In genomic region chrX:77892887-77893286, GRCh38 we compare ENCODE assay signal across 14 cellular contexts. TPM values are rescaled to one million over a fixed set of nuclear protein-coding genes. Genes with fewer than 3 reads are reported as not detected.
A peak's percentile ranks its signal among the peaks of the same experiment; 100 is the strongest.
DNase-seq lines count a peak whose midpoint lies in the region; ATAC-seq and TF ChIP-seq lines count a peak whose summit lies in the region.
"Had no signal": no experiment of that assay in that cellular context is flagged by ENCODE, and none has a peak within 500 bp of the region (broad histone marks: within the 10 kb centered on the region; RNA-seq: fewer than 3 reads in every experiment).

No MANE protein-coding gene starts in this region.

- H3K9me2 ChIP-seq in OCI-LY7 (ENCODE audit: insufficient read depth, low read length) = no peaks in the 10 kb centered on the region

- peaks cover 13% of the 10 kb centered on the region for H3K36me3 Mint-ChIP-seq in effector memory CD8-positive, alpha-beta T cell (ENCODE audit: insufficient read depth)
- no peaks in the 10 kb centered on the region for H3K36me3 Mint-ChIP-seq in type B pancreatic cell

- H3K27ac ChIP-seq in left ventricle myocardium inferior (replicated peaks) = no peak overlapping the region
- H3K27ac ChIP-seq in OCI-LY7 (ENCODE audit: low read depth, low read length, poor library complexity, severe bottlenecking) = no peak overlapping the region
- H3K27ac ChIP-seq: adrenal gland, suprapubic skin had no signal

- no peaks in the 10 kb centered on the region for H3K27me3 Mint-ChIP-seq in effector memory CD8-positive, alpha-beta T cell
- H3K27me3 Mint-ChIP-seq in type B pancreatic cell = no peaks in the 10 kb centered on the region

- no peak for ATAC-seq in effector memory CD8-positive, alpha-beta T cell (replicated peaks)
- no peak for ATAC-seq in HG03439 (IDR thresholded peaks at IDR 0.05; ENCODE audit: unreplicated experiment)
- no peak for ATAC-seq in HG03025 (IDR thresholded peaks at IDR 0.05; ENCODE audit: low FRiP score, unreplicated experiment)

- H3K27me3 ChIP-seq in left ventricle myocardium inferior (ENCODE audit: low read depth) = no peaks in the 10 kb centered on the region
- H3K27me3 ChIP-seq: adrenal gland, suprapubic skin had no signal

- H3K4me3 ChIP-seq in left ventricle myocardium inferior (peak overlapping the region; percentile 78), OCI-LY7 (ENCODE audit: low read depth, low read length, poor library complexity, severe bottlenecking) (no peak overlapping the region)
- H3K4me3 ChIP-seq: adrenal gland had no signal

- no peak overlapping the region for H2AFZ ChIP-seq in OCI-LY7 (ENCODE audit: low read length)

- POLR2A ChIA-PET in OCI-LY7 (lab: Charles Lee) = no interaction called here

- H3K27ac Mint-ChIP-seq in effector memory CD8-positive, alpha-beta T cell = peak overlapping the region; percentile 42 to 67
- no peak overlapping the region for H3K27ac Mint-ChIP-seq in type B pancreatic cell
- H3K27ac Mint-ChIP-seq: mesothelial cell of epicardium had no signal

- DNase-seq in left ventricle myocardium inferior (no peak), cardiac septum (ENCODE audit: low spot score) (no peak), OCI-LY7 (ENCODE audit: low spot score) (no peak), type B pancreatic cell (ENCODE audit: extremely low spot score, unreplicated experiment) (no peak), mucosa of gallbladder (ENCODE audit: low spot score) (no peak)
- no peak for DNase-seq in effector memory CD8-positive, alpha-beta T cell
- DNase-seq: activated CD4-positive, alpha-beta T cell treated with anti-CD3 and anti-CD28 coated beads, Interleukin-2, amount 50 U/mL, for 4 hours; adrenal gland; NCI-H187; NCI-H524 had no signal

- CTCF ChIA-PET in OCI-LY7 (lab: Charles Lee; ENCODE audit: unreplicated experiment) = no interaction called here

- peaks cover 58% of the 10 kb centered on the region for H3K79me2 ChIP-seq in OCI-LY7 (ENCODE audit: insufficient read depth, low read depth, low read length)

- H3K4me1 Mint-ChIP-seq in effector memory CD8-positive, alpha-beta T cell (ENCODE audit: low read depth in 2 of 2) = peaks cover 11 to 25% of the 10 kb centered on the region in 2 donors
- H3K4me1 Mint-ChIP-seq in type B pancreatic cell (ENCODE audit: unreplicated experiment) = no peaks in the 10 kb centered on the region

- H3K36me3 ChIP-seq in left ventricle myocardium inferior (no peaks in the 10 kb centered on the region), OCI-LY7 (ENCODE audit: insufficient read depth, low read length) (peaks cover 7% of the 10 kb centered on the region)
- H3K36me3 ChIP-seq: adrenal gland, suprapubic skin had no signal

- peak overlapping the region; percentile 67; the same call in 1 of the 2 replicates for H3K4me2 ChIP-seq in OCI-LY7 (ENCODE audit: low read length)

- intact Hi-C loops in left ventricle myocardium inferior (cut with micrococcal nuclease) = no loop called here
- intact Hi-C loops in cardiac septum (cut with DNase I) = no loop called here
- intact Hi-C loops in OCI-LY7 (cut with micrococcal nuclease; ENCODE audit: unreplicated experiment) = loop anchor here (10.0 kb wide), 2 partner anchors 108 to 1748 kb away; partner anchors contain the start of gene ATRX

- H3K4me3 Mint-ChIP-seq in effector memory CD8-positive, alpha-beta T cell = peak overlapping the region; percentile 58 to 96
- H3K4me3 Mint-ChIP-seq in type B pancreatic cell = peak overlapping the region; percentile 61
- H3K4me3 Mint-ChIP-seq: mesothelial cell of epicardium had no signal

- no peaks in the 10 kb centered on the region for H4K20me1 ChIP-seq in OCI-LY7 (ENCODE audit: insufficient read depth, low read length)

- TF ChIP-seq CTCF in left ventricle myocardium inferior (IDR thresholded peaks at IDR 0.05; ENCODE audit: borderline replicate concordance) (no peak), OCI-LY7 (conservative IDR thresholded peaks at IDR 0.05; ENCODE audit: low read length) (no peak), type B pancreatic cell (conservative IDR thresholded peaks at IDR 0.05) (no peak)

- H3K9me3 ChIP-seq in left ventricle myocardium inferior (replicated peaks) = no peaks in the 10 kb centered on the region
- H3K9me3 ChIP-seq in OCI-LY7 (ENCODE audit: low read length) = no peaks in the 10 kb centered on the region
- H3K9me3 ChIP-seq: adrenal gland, suprapubic skin had no signal

- BruUV-seq in OCI-LY7 (replicated peaks; lab: Mats Ljungman, UMichigan) = no TSS peak

- H3K4me1 ChIP-seq in left ventricle myocardium inferior (peaks cover 24% of the 10 kb centered on the region), OCI-LY7 (ENCODE audit: insufficient read depth, low read length, poor library complexity, severe bottlenecking) (peaks cover 9% of the 10 kb centered on the region)

- no peaks in the 10 kb centered on the region for H3K9me3 Mint-ChIP-seq in effector memory CD8-positive, alpha-beta T cell
- H3K9me3 Mint-ChIP-seq in type B pancreatic cell = no peaks in the 10 kb centered on the region

RNA-seq across cellular contexts. Expression of gene MAGT1, which starts 2.3 kb away (rescaled TPM):
- total RNA-seq in left ventricle myocardium inferior (54.3 TPM), cardiac septum (47.6 TPM), OCI-LY7 (2022) (30.2 and 38.7 TPM in 2 replicates), type B pancreatic cell (ENCODE audit: low replicate concordance) (57.8 and 59.5 TPM in 2 replicates), mucosa of gallbladder (69.4 TPM)
- 25.3 and 49.2 TPM in 2 replicates for total RNA-seq in OCI-LY7 (2014; rRNA removed; shearing (Covaris generic))

RNA-seq across cellular contexts. Expression of gene COX7B, which starts 6.4 kb away (rescaled TPM):
- total RNA-seq in left ventricle myocardium inferior = 1,696 TPM
- 1,124 TPM for total RNA-seq in cardiac septum
- total RNA-seq in OCI-LY7 (2014; rRNA removed; shearing (Covaris generic)) = 189 and 199 TPM in 2 replicates
- total RNA-seq in OCI-LY7 (2022) = 256 and 268 TPM in 2 replicates
- total RNA-seq in type B pancreatic cell (ENCODE audit: low replicate concordance) = 245 and 387 TPM in 2 replicates
- 238 TPM for total RNA-seq in mucosa of gallbladder

RNA-seq across cellular contexts. Expression of gene ATP7A, which starts 17.6 kb away (rescaled TPM):
- total RNA-seq in left ventricle myocardium inferior (4.5 TPM), cardiac septum (6.6 TPM), OCI-LY7 (2022) (7.2 and 7.9 TPM in 2 replicates), type B pancreatic cell (ENCODE audit: low replicate concordance) (11.1 and 12.0 TPM in 2 replicates), mucosa of gallbladder (9.6 TPM)
- total RNA-seq in OCI-LY7 (2014; rRNA removed; shearing (Covaris generic)) = 3.6 and 4.7 TPM in 2 replicates
